ENCODE assay signal across 18 cellular contexts in the genomic region with DNA sequence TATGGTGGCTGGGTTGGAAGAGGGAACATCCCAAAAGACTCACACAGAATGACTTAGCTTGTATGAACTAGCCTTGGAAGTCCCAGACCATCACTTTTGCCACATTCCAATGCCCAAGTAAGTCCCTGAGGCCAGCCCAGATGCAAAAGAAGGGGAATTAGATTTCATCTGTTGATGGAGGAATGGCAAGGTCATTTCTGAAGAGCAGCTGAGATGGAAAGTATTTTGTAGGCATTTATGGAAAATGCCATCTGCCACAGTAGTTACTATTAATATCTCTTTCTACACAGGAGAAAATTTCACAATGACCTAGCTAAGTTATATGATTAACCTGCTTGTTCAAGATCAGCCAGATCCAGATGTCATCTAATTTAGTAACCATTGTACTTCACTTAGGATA. TPM values are rescaled to one million over a fixed set of nuclear protein-coding genes. Genes with fewer than 3 reads are reported as not detected.
DNase-seq lines count a peak whose midpoint lies in the region; ATAC-seq, FAIRE-seq and TF ChIP-seq lines count a peak whose summit lies in the region.
"Had no signal": no experiment of that assay in that cellular context is flagged by ENCODE, and none has a peak within 500 bp of the region (broad histone marks: within the 10 kb centered on the region; RNA-seq: fewer than 3 reads in every experiment).

No MANE protein-coding gene starts in this region.

- DNase-seq in HCT116 (ENCODE audit: low read depth, low spot score): no peak
- no peak for DNase-seq in astrocyte (ENCODE audit: low read depth)
- DNase-seq in mesenchymal stem cell: peak; percentile 49
- no peak for DNase-seq in smooth muscle cell (lab: John Stamatoyannopoulos, UW; ENCODE audit: unreplicated experiment)
- DNase-seq in coronary artery (ENCODE audit: low spot score): no peak
- no peak for DNase-seq in NCI-H2081 treated with DMSO at 0.1 percent for 48 hours (lab: John Stamatoyannopoulos, UW)
- no peak for DNase-seq in ureter (ENCODE audit: low spot score)
- DNase-seq: activated CD4-positive, alpha-beta T cell treated with anti-CD3 and anti-CD28 coated beads for 1 hour; activated CD8-positive, alpha-beta memory T cell treated with anti-CD3 and anti-CD28 coated beads, Interleukin-2, amount 10 ng/mL, durations not matched to agents 7 days and 5 days; activated effector memory CD4-positive, alpha-beta T cell treated with Interleukin-2 at 50 U/mL for 16 hours; anterior cingulate cortex; lower lobe of right lung; SIG-M5; T-helper 9 cell had no signal

- FAIRE-seq in astrocyte (lab: Jason Lieb, UNC): no peak
- FAIRE-seq: colon, HTR-8/SVneo had no signal

- H3K36me3 Mint-ChIP-seq in astrocyte (ENCODE audit: low read depth, unreplicated experiment): no peaks in the 10 kb centered on the region
- H3K36me3 Mint-ChIP-seq: activated CD8-positive, alpha-beta memory T cell treated with anti-CD3 and anti-CD28 coated beads, Interleukin-2, amount 10 ng/mL, durations not matched to agents 7 days and 5 days had no signal

- no peaks in the 10 kb centered on the region for H3K79me2 ChIP-seq in HCT116 (ENCODE audit: insufficient read depth, low read length)
- H3K79me2 ChIP-seq in astrocyte (ENCODE audit: insufficient read depth, low read length): no peaks in the 10 kb centered on the region
- H3K79me2 ChIP-seq in smooth muscle cell (ENCODE audit: low read depth): no peaks in the 10 kb centered on the region

- H3K9me3 ChIP-seq in HCT116 (ENCODE audit: control insufficient read depth in 1 of 2, insufficient read depth in 1 of 2, low read depth in 1 of 2, low read length in 2 of 2) (no peaks in the 10 kb centered on the region), astrocyte (ENCODE audit: insufficient read depth, low read depth, low read length) (no peaks in the 10 kb centered on the region), mesenchymal stem cell (ENCODE audit: control insufficient read depth, low read length) (no peaks in the 10 kb centered on the region), smooth muscle cell (replicated peaks; ENCODE audit: low read depth) (no peaks in the 10 kb centered on the region)
- H3K9me3 ChIP-seq: lower lobe of right lung had no signal

- RAD21 ChIA-PET in HCT116 (lab: Charles Lee; ENCODE audit: low non-redundant PET in 1 of 2, low total read pairs in 2 of 2, uncharacterized antibody in 2 of 2, unreplicated experiment in 2 of 2): interaction anchor here in 1 of 2 experiments (0.9 kb wide), 1 partner anchor 56 kb away, joined by 3 read pairs; no protein-coding TSS in a partner anchor

- no peaks in the 10 kb centered on the region for H3K9me2 ChIP-seq in HCT116 (ENCODE audit: insufficient read depth)

- peak overlapping the region; percentile 10 to 69 for H3K4ac ChIP-seq in mesenchymal stem cell (ENCODE audit: low read depth in 1 of 2, low read length in 2 of 2)

- no peak overlapping the region for H3K4me3 Mint-ChIP-seq in astrocyte (ENCODE audit: unreplicated experiment)
- H3K4me3 Mint-ChIP-seq: activated CD8-positive, alpha-beta memory T cell treated with anti-CD3 and anti-CD28 coated beads, Interleukin-2, amount 10 ng/mL, durations not matched to agents 7 days and 5 days; stimulated activated naive CD8-positive, alpha-beta T cell treated with anti-CD3 and anti-CD28 coated beads, Interleukin-15, Interleukin-2, amounts not matched to agents 100 ng/mL and 50 ng/mL, for 24 hours had no signal

- POLR2A ChIA-PET in HCT116 (lab: Charles Lee): interaction anchor here (1.0 to 1.8 kb wide), 3 partner anchors 26 to 81 kb away, joined by 5 to 16 read pairs (median 5); a partner anchor contains a TSS

- peak overlapping the region; percentile 81 for H2BK120ac ChIP-seq in mesenchymal stem cell (ENCODE audit: low read depth, low read length)

- H3K4me1 ChIP-seq in HCT116 (ENCODE audit: control insufficient read depth in 1 of 2, insufficient read depth in 2 of 2, low read length in 2 of 2) (peaks cover 32 to 55% of the 10 kb centered on the region in 2 experiments), astrocyte (ENCODE audit: insufficient read depth, low read length) (peaks cover 41% of the 10 kb centered on the region), mesenchymal stem cell (ENCODE audit: control insufficient read depth, insufficient read depth, low read depth, low read length) (peaks cover 20% of the 10 kb centered on the region), smooth muscle cell (ENCODE audit: low read depth) (peaks cover 24% of the 10 kb centered on the region)

- H3K27ac Mint-ChIP-seq in astrocyte (ENCODE audit: unreplicated experiment): peak overlapping the region; percentile 73
- H3K27ac Mint-ChIP-seq: activated CD8-positive, alpha-beta memory T cell treated with anti-CD3 and anti-CD28 coated beads, Interleukin-2, amount 10 ng/mL, durations not matched to agents 7 days and 5 days; stimulated activated naive CD8-positive, alpha-beta T cell treated with anti-CD3 and anti-CD28 coated beads, Interleukin-15, Interleukin-2, amounts not matched to agents 100 ng/mL and 50 ng/mL, for 24 hours had no signal

- intact Hi-C loops in HCT116 (cut with micrococcal nuclease): no loop called here

- no peak overlapping the region for H2BK15ac ChIP-seq in mesenchymal stem cell (ENCODE audit: low read depth, poor library complexity, severe bottlenecking)

- H3K4me2 ChIP-seq in HCT116 (ENCODE audit: low read length) (peak overlapping the region; percentile 57; the same call in 1 of the 2 replicates), astrocyte (ENCODE audit: low read length) (no peak overlapping the region), mesenchymal stem cell (ENCODE audit: low read length, poor library complexity, severe bottlenecking) (no peak overlapping the region), smooth muscle cell (peak overlapping the region; percentile 58)

- H3K36me3 ChIP-seq in HCT116 (ENCODE audit: control insufficient read depth in 1 of 2, insufficient read depth in 2 of 2, low read length in 2 of 2) (no peaks in the 10 kb centered on the region), astrocyte (ENCODE audit: insufficient read depth, low read length) (no peaks in the 10 kb centered on the region), mesenchymal stem cell (ENCODE audit: control insufficient read depth in 1 of 2, insufficient read depth in 2 of 2, low read depth in 1 of 2, low read length in 2 of 2) (no peaks in the 10 kb centered on the region), smooth muscle cell (ENCODE audit: low read depth) (no peaks in the 10 kb centered on the region)
- H3K36me3 ChIP-seq: lower lobe of right lung had no signal

- H2AK5ac ChIP-seq in mesenchymal stem cell (ENCODE audit: low read length, severe bottlenecking): peak overlapping the region; percentile 47

- no peak overlapping the region for H3K23ac ChIP-seq in mesenchymal stem cell (ENCODE audit: low read length in 2 of 2)

- TF ChIP-seq RAD21 in HCT116 (IDR thresholded peaks at IDR 0.05; ENCODE audit: low read depth): no peak

- H3K27me3 ChIP-seq in HCT116 (ENCODE audit: insufficient read depth, low read length): no peaks in the 10 kb centered on the region
- no peaks in the 10 kb centered on the region for H3K27me3 ChIP-seq in astrocyte (ENCODE audit: insufficient read depth, low read length)
- H3K27me3 ChIP-seq in mesenchymal stem cell (ENCODE audit: control insufficient read depth in 1 of 2, insufficient read depth in 1 of 2, low read length in 2 of 2): no peaks in the 10 kb centered on the region
- no peaks in the 10 kb centered on the region for H3K27me3 ChIP-seq in smooth muscle cell (ENCODE audit: low read depth)

- peak overlapping the region; percentile 44 to 96 for H2BK12ac ChIP-seq in mesenchymal stem cell (ENCODE audit: low read length in 2 of 2)

- H3K9ac ChIP-seq in HCT116 (ENCODE audit: low read length) (no peak overlapping the region), astrocyte (ENCODE audit: low read length) (no peak overlapping the region), mesenchymal stem cell (ENCODE audit: low read length) (no peak overlapping the region), smooth muscle cell (ENCODE audit: low read depth) (no peak overlapping the region)

- H2BK5ac ChIP-seq in mesenchymal stem cell (ENCODE audit: low read depth, low read length, poor library complexity, severe bottlenecking): no peak overlapping the region

- TF ChIP-seq POLR2A in HCT116 (IDR thresholded peaks at IDR 0.05; ENCODE audit: borderline replicate concordance, extremely low read depth, insufficient read depth, insufficient read length): no peak

- CTCF ChIA-PET in HCT116 (lab: Charles Lee): interaction anchor here (1.0 to 2.5 kb wide), 4 partner anchors 11 to 558 kb away, joined by 3 to 10 read pairs (median 4); a partner anchor contains a TSS

- H4K8ac ChIP-seq in mesenchymal stem cell (ENCODE audit: low read length): peak overlapping the region; percentile 77

- peaks cover 38% of the 10 kb centered on the region for H3K4me1 Mint-ChIP-seq in astrocyte (ENCODE audit: low read depth, unreplicated experiment)

- H3K79me1 ChIP-seq in mesenchymal stem cell (replicated peaks; ENCODE audit: low read length, poor library complexity, severe bottlenecking): no peaks in the 10 kb centered on the region

- H3K27ac ChIP-seq in HCT116 (ENCODE audit: low read depth, low read length) (no peak overlapping the region), astrocyte (ENCODE audit: low read depth, low read length) (no peak overlapping the region), mesenchymal stem cell (ENCODE audit: low read length, poor library complexity, severe bottlenecking) (peak overlapping the region; percentile 19), smooth muscle cell (ENCODE audit: low read depth) (peak overlapping the region; percentile 86), coronary artery (peak overlapping the region in 1 of 2 donors; percentile 94)
- H3K27ac ChIP-seq: lower lobe of right lung had no signal

- H4K20me1 ChIP-seq in HCT116 (ENCODE audit: insufficient read depth) (no peaks in the 10 kb centered on the region), astrocyte (ENCODE audit: insufficient read depth, low read length) (no peaks in the 10 kb centered on the region), smooth muscle cell (ENCODE audit: low read depth) (no peaks in the 10 kb centered on the region)

- H2AFZ ChIP-seq in HCT116 (ENCODE audit: low read depth, low read length, poor library complexity, severe bottlenecking) (no peak overlapping the region), astrocyte (ENCODE audit: low read depth, low read length) (no peak overlapping the region), mesenchymal stem cell (ENCODE audit: low read depth, low read length) (no peak overlapping the region), smooth muscle cell (ENCODE audit: low read depth) (no peak overlapping the region)

- no peaks in the 10 kb centered on the region for H3K9me3 Mint-ChIP-seq in astrocyte (ENCODE audit: unreplicated experiment)
- H3K9me3 Mint-ChIP-seq: stimulated activated naive CD8-positive, alpha-beta T cell treated with anti-CD3 and anti-CD28 coated beads, Interleukin-15, Interleukin-2, amounts not matched to agents 100 ng/mL and 50 ng/mL, for 24 hours had no signal

- BruUV-seq in HCT116 (replicated peaks; lab: Mats Ljungman, UMichigan): no TSS peak

- H3F3A ChIP-seq in smooth muscle cell (ENCODE audit: low read depth): peaks cover 48% of the 10 kb centered on the region

- H3K4me3 ChIP-seq in HCT116 (replicated peaks in 1 of 2; ENCODE audit: low read depth in 1 of 2, low read length in 2 of 2) (no peak overlapping the region), astrocyte (ENCODE audit: insufficient read depth, low read depth, low read length) (no peak overlapping the region), mesenchymal stem cell (ENCODE audit: insufficient read depth in 1 of 2, low read depth in 1 of 2, low read length in 2 of 2) (no peak overlapping the region), smooth muscle cell (no peak overlapping the region), coronary artery (no peak overlapping the region)
- H3K4me3 ChIP-seq: lower lobe of right lung had no signal

- ATAC-seq in HCT116: no peak
- no peak for ATAC-seq in HG02610 (IDR thresholded peaks at IDR 0.05; ENCODE audit: unreplicated experiment)
- ATAC-seq: activated CD8-positive, alpha-beta memory T cell treated with anti-CD3 and anti-CD28 coated beads, Interleukin-2, amount 10 ng/mL, durations not matched to agents 7 days and 5 days; lower lobe of right lung had no signal

- peak overlapping the region; percentile 89 for H4K91ac ChIP-seq in mesenchymal stem cell (ENCODE audit: low read length)

- no peaks in the 10 kb centered on the region for H3K27me3 Mint-ChIP-seq in astrocyte (ENCODE audit: low read depth, unreplicated experiment)

- TF ChIP-seq CTCF in HCT116 (IDR thresholded peaks at IDR 0.05 in 2 of 3, conservative IDR thresholded peaks at IDR 0.05 in 1 of 3; ENCODE audit: borderline replicate concordance in 1 of 3, insufficient read depth in 1 of 3, low read depth in 2 of 3, low read length in 2 of 3) (no peak), astrocyte (IDR thresholded peaks at IDR 0.05; ENCODE audit: insufficient read depth, low read depth, low read length) (no peak), smooth muscle cell (IDR thresholded peaks at IDR 0.05; ENCODE audit: borderline replicate concordance, insufficient read depth, poor library complexity, severe bottlenecking) (no peak), coronary artery (IDR thresholded peaks at IDR 0.05) (no peak)

- peak overlapping the region; percentile 71 to 81 for H3K18ac ChIP-seq in mesenchymal stem cell (ENCODE audit: low read depth in 1 of 2, low read length in 2 of 2)

- no peak overlapping the region for H3K14ac ChIP-seq in mesenchymal stem cell (ENCODE audit: low read length in 2 of 2)

RNA-seq across cellular contexts. Expression of a gene that starts 58.8 kb away (rescaled TPM):
- total RNA-seq in HCT116 (2021; ENCODE audit: unreplicated experiment): 33.6 TPM
- polyA plus RNA-seq in HCT116 (2012): 22.9 and 26.9 TPM in 2 replicates
- 29.8 and 34.4 TPM in 2 replicates for total RNA-seq in astrocyte
- 46.6 TPM for polyA plus RNA-seq in mesenchymal stem cell (2013, experiment 1 of 2)
- 46.8 TPM for polyA plus RNA-seq in mesenchymal stem cell (2013, experiment 2 of 2)
- 124 and 125 TPM in 2 replicates for total RNA-seq in smooth muscle cell
- 44.8 and 46.7 TPM in 2 replicates for polyA plus RNA-seq in smooth muscle cell
- total RNA-seq in ureter: 36.7 TPM

Comparison
In these comparisons a context has a peak if more than half of its experiments do, and no peak if none do; other contexts are left out.
1. H3K27ac ChIP-seq: peak in mesenchymal stem cell (single experiment) and smooth muscle cell (single experiment); none in HCT116 (single experiment) and astrocyte (single experiment).
2. H3K4me2 ChIP-seq: peak in HCT116 (single experiment) and smooth muscle cell (single experiment); none in astrocyte (single experiment) and mesenchymal stem cell (single experiment).